13 cellular contexts compared by ENCODE assay signal in the genomic region with DNA sequence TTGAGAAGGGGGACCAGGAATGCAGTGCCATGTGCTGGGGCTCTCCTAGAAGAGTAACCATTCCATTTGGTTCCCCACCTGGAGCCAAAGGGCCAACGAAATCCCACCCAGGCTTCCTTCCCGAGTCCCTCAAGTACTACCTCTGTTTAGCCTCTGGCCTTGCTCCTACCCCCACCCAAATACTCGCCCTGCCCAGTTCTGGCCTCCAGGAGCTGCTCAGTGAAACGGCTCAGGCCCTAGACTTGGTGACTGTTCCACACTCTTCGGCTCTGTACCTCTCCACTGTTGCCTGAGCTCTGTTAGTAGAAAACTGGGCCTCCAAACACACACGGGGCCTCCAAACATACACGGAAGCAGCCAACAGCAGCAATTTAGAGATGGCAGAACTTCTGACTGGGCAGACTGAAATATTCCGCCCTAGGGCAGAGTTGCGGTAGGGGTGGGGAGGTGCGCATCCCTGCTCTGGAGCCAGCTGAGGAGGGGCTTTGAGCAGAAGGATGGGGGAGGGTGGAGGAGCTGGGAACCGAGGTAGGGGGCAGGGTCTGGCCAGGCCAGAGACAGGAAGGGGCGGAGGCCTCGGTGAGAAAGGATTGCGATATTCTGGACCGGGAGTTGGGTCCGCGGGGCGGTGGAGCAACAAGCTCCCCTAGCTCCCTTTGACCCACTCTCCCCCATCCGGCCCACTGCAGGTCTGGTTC. TPM values are rescaled to one million over a fixed set of nuclear protein-coding genes. Genes with fewer than 3 reads are reported as not detected.
A peak's percentile ranks its signal among the peaks of the same experiment; 100 is the strongest.
DNase-seq lines count a peak whose midpoint lies in the region; ATAC-seq, FAIRE-seq and TF ChIP-seq lines count a peak whose summit lies in the region.
"Had no signal": no experiment of that assay in that cellular context is flagged by ENCODE, and none has a peak within 500 bp of the region (broad histone marks: within the 10 kb centered on the region; RNA-seq: fewer than 3 reads in every experiment).

No MANE protein-coding gene starts in this region.

- H3K36me3 ChIP-seq in subcutaneous abdominal adipose tissue (ENCODE audit: control insufficient read depth in 5 of 5, insufficient read depth in 5 of 5, low read length in 5 of 5) = no peaks in the 10 kb centered on the region
- H3K36me3 ChIP-seq in prostate gland = no peaks in the 10 kb centered on the region
- H3K36me3 ChIP-seq: ovary, Peyer's patch had no signal

- intact Hi-C loops in cardiac septum (cut with DNase I) (no loop called here), left ventricle myocardium superior (cut with micrococcal nuclease) (no loop called here), prostate gland (cut with DNase I) (no loop called here)

- no peak for ATAC-seq in left ventricle myocardium superior

- H3K27ac Mint-ChIP-seq in activated naive CD8-positive, alpha-beta T cell = no peak overlapping the region

- H3K4me1 Mint-ChIP-seq in activated naive CD8-positive, alpha-beta T cell (ENCODE audit: low read depth) = peaks cover 65% of the 10 kb centered on the region

- peak; percentile 79 for DNase-seq in cardiac septum (ENCODE audit: low spot score)
- DNase-seq in left ventricle myocardium superior = no peak
- DNase-seq in left kidney (ENCODE audit: low read depth, low spot score) = peak; percentile 17
- no peak for DNase-seq in frontal cortex (ENCODE audit: low spot score in 2 of 2)
- no peak for DNase-seq in prostate gland (ENCODE audit: low spot score)
- no peak for DNase-seq in NCI-H2227 (lab: John Stamatoyannopoulos, UW; ENCODE audit: unreplicated experiment)
- DNase-seq: caudate nucleus, head of caudate nucleus, NCI-H1436 treated with DMSO at 0.1 percent for 48 hours had no signal

- FAIRE-seq in frontal cortex (lab: Jason Lieb, UNC) = no peak

- no peak for TF ChIP-seq POLR2A in prostate gland (IDR thresholded peaks at IDR 0.05)

- H3K9me3 Mint-ChIP-seq in activated naive CD8-positive, alpha-beta T cell (ENCODE audit: low read depth) = no peaks in the 10 kb centered on the region

- H3K9ac ChIP-seq in subcutaneous abdominal adipose tissue (ENCODE audit: low read length in 5 of 5) = no peak overlapping the region

- peaks cover under 1% of the 10 kb centered on the region for H3K36me3 Mint-ChIP-seq in activated naive CD8-positive, alpha-beta T cell

- H3K27me3 ChIP-seq in subcutaneous abdominal adipose tissue (ENCODE audit: control insufficient read depth in 5 of 5, insufficient read depth in 4 of 5, low read length in 5 of 5) = peaks cover 60 to 83% (median 82%) of the 10 kb centered on the region in 5 donors
- peaks cover 46% of the 10 kb centered on the region for H3K27me3 ChIP-seq in prostate gland (replicated peaks; ENCODE audit: insufficient read depth)

- H3K4me3 Mint-ChIP-seq in activated naive CD8-positive, alpha-beta T cell = peak overlapping the region; percentile 75

- H3K27ac ChIP-seq in subcutaneous abdominal adipose tissue (ENCODE audit: low read depth, low read length) (no peak overlapping the region), prostate gland (no peak overlapping the region)
- H3K27ac ChIP-seq: ovary, Peyer's patch had no signal

- H3K4me3 ChIP-seq in subcutaneous abdominal adipose tissue (ENCODE audit: low read depth in 1 of 5, low read length in 5 of 5) = peak overlapping the region in 3 of 5 donors; percentile 22 to 52 (median 45)
- H3K4me3 ChIP-seq in prostate gland = no peak overlapping the region
- H3K4me3 ChIP-seq: ovary had no signal

- 17% methylated on average over 18 of the region's 19 CpGs for WGBS in prostate gland

- H3K9me3 ChIP-seq in subcutaneous abdominal adipose tissue (ENCODE audit: control insufficient read depth in 5 of 5, low read length in 5 of 5) = peaks cover 0 to 6% (median 0%) of the 10 kb centered on the region in 5 donors
- H3K9me3 ChIP-seq in prostate gland = no peaks in the 10 kb centered on the region
- H3K9me3 ChIP-seq: ovary had no signal

- H3K4me1 ChIP-seq in subcutaneous abdominal adipose tissue (ENCODE audit: control insufficient read depth in 5 of 5, insufficient read depth in 5 of 5, low read length in 5 of 5) = peaks cover 4 to 84% (median 62%) of the 10 kb centered on the region in 5 donors
- no peaks in the 10 kb centered on the region for H3K4me1 ChIP-seq in prostate gland (replicated peaks)

- TF ChIP-seq CTCF in prostate gland (IDR thresholded peaks at IDR 0.05) = no peak

- peaks cover 40% of the 10 kb centered on the region for H3K27me3 Mint-ChIP-seq in activated naive CD8-positive, alpha-beta T cell

RNA-seq across cellular contexts. Expression of a gene that starts 4.3 kb away (rescaled TPM):
- total RNA-seq in cardiac septum (not detected), left ventricle myocardium superior (not detected), frontal cortex (0.82 TPM), prostate gland (1 to 10 TPM; 2.0 to 2.2 TPM)
- total RNA-seq: Peyer's patch had no signal

Comparison
In these comparisons a context has a peak if more than half of its experiments do, and no peak if none do; other contexts are left out.
1. DNase-seq: peak in cardiac septum (single experiment) and left kidney (single experiment); none in left ventricle myocardium superior (single experiment), frontal cortex (0 of 2), prostate gland (single experiment) and NCI-H2227 (single experiment).
2. H3K4me3 ChIP-seq: peak in subcutaneous abdominal adipose tissue (3 of 5); none in prostate gland (0 of 2).